Comparison of ENCODE assay signal across 15 cellular contexts in the genomic region with DNA sequence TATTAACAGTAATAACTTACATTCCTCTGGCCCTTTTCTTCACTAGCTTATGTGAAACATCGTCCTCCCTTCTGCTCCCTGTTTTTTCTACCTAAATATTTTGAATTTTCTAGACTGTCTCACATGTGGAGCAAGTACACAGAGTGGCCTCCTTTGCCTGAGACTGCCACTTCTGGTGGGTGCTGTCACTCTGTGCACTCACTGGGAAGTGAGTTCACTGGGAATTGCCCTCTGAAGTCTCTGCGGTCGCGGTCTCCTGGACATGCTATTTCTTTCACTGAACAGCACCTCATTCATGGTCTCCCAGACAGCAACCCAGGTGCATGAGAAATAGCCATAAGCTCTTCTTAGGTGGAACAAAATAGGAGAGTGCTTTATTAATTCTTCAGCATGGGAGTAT.
A peak's percentile ranks its signal among the peaks of the same experiment; 100 is the strongest.
DNase-seq lines count a peak whose midpoint lies in the region; ATAC-seq and TF ChIP-seq lines count a peak whose summit lies in the region.
"Had no signal": no experiment of that assay in that cellular context is flagged by ENCODE, and none has a peak within 500 bp of the region (broad histone marks: within the 10 kb centered on the region; RNA-seq: fewer than 3 reads in every experiment).

No MANE protein-coding gene starts in this region.

- no peaks in the 10 kb centered on the region for H3K27me3 Mint-ChIP-seq in mesothelial cell of epicardium (ENCODE audit: low read depth)
- H3K27me3 Mint-ChIP-seq: B cell; CD4-positive, alpha-beta T cell had no signal

- TF ChIP-seq CTCF in heart left ventricle (IDR thresholded peaks at IDR 0.05) (no peak), mesothelial cell of epicardium (IDR thresholded peaks at IDR 0.05; ENCODE audit: unreplicated experiment) (no peak)

- no peak overlapping the region for H3K4me3 Mint-ChIP-seq in mesothelial cell of epicardium
- H3K4me3 Mint-ChIP-seq: B cell; CD4-positive, alpha-beta T cell had no signal

- 33 to 52% (median 41%) methylated on average over 4 of the region's 4 CpGs for WGBS in heart left ventricle, 4 donors
- WGBS in right cardiac atrium: 51% methylated on average over 4 of the region's 4 CpGs

- H3K27ac Mint-ChIP-seq in mesothelial cell of epicardium: peak overlapping the region; percentile 44
- H3K27ac Mint-ChIP-seq: B cell; CD4-positive, alpha-beta T cell had no signal

- no peaks in the 10 kb centered on the region for H3K36me3 ChIP-seq in heart left ventricle

- H3K4me1 ChIP-seq in heart left ventricle (peaks cover 0 to 7% (median 0%) of the 10 kb centered on the region in 12 donors), right cardiac atrium (ENCODE audit: control insufficient read depth, insufficient read depth, low read length) (no peaks in the 10 kb centered on the region)

- intact Hi-C loops in heart left ventricle (cut with DNase I) (no loop called here), right cardiac atrium (cut with DNase I) (no loop called here), left ventricle myocardium superior (cut with micrococcal nuclease) (no loop called here)

- DNase-seq in heart left ventricle: peak in 1 of 5 donors; percentile 19
- no peak for DNase-seq in right cardiac atrium
- DNase-seq in left ventricle myocardium superior: no peak
- no peak for DNase-seq in mesothelial cell of epicardium (ENCODE audit: low spot score in 2 of 2, unreplicated experiment in 2 of 2)
- DNase-seq in activated effector memory CD4-positive, alpha-beta T cell treated with anti-CD3 and anti-CD28 coated beads, Interleukin-2, amount 50 U/mL, for 16 hours: no peak
- DNase-seq in MV-4-11 (lab: John Stamatoyannopoulos, UW): no peak
- no peak for DNase-seq in midbrain (lab: John Stamatoyannopoulos, UW)
- DNase-seq: C1 segment of cervical spinal cord; Calu3; CD4-positive, alpha-beta T cell; DMS 273 treated with DMSO at 0.1 percent for 48 hours; GM23248; H7 had no signal

- H3K27me3 ChIP-seq in heart left ventricle (no peaks in the 10 kb centered on the region), right cardiac atrium (ENCODE audit: control insufficient read depth, insufficient read depth) (no peaks in the 10 kb centered on the region)

- no peak overlapping the region for H3K27ac ChIP-seq in heart left ventricle
- no peak overlapping the region for H3K27ac ChIP-seq in right cardiac atrium (ENCODE audit: low read length)
- H3K27ac ChIP-seq: GM23248, HL-60 had no signal

- ATAC-seq in heart left ventricle (peak in 3 of 4 donors; percentile 36 to 62 (median 47)), right cardiac atrium (no peak), left ventricle myocardium superior (peak; percentile 63)

- no peak overlapping the region for H3K4me3 ChIP-seq in heart left ventricle
- H3K4me3 ChIP-seq in right cardiac atrium (ENCODE audit: low read length): no peak overlapping the region
- H3K4me3 ChIP-seq: GM23248 had no signal

- H3K9me3 ChIP-seq in heart left ventricle: no peaks in the 10 kb centered on the region
- no peaks in the 10 kb centered on the region for H3K9me3 ChIP-seq in right cardiac atrium (ENCODE audit: control insufficient read depth, low read length)

- H3K36me3 Mint-ChIP-seq in mesothelial cell of epicardium: no peaks in the 10 kb centered on the region

- TF ChIP-seq POLR2A in heart left ventricle (IDR thresholded peaks at IDR 0.05): no peak

- no peaks in the 10 kb centered on the region for H3K9me3 Mint-ChIP-seq in mesothelial cell of epicardium

- peaks cover 9% of the 10 kb centered on the region for H3K4me1 Mint-ChIP-seq in mesothelial cell of epicardium
- H3K4me1 Mint-ChIP-seq: B cell had no signal

Comparison
In these comparisons a context has a peak if more than half of its experiments do, and no peak if none do; other contexts are left out.
1. ATAC-seq: peak in heart left ventricle (3 of 4) and left ventricle myocardium superior (single experiment); none in right cardiac atrium (0 of 2).